2 cellular contexts compared by ENCODE assay signal in genomic region chr13:40384976-40385857, GRCh38.
TF ChIP-seq lines count a peak whose summit lies in the region.

No MANE protein-coding gene starts in this region.

TF ChIP-seq in GM23338, 12 proteins besides CTCF, POLR2A, EP300 and RAD21:
- TF ChIP-seq STAT1 (IDR thresholded peaks at IDR 0.05; ENCODE audit: unreplicated experiment) (no peak), JUNB (IDR thresholded peaks at IDR 0.05; ENCODE audit: unreplicated experiment) (no peak), CREB1 (CRISPR knock-in tag; IDR thresholded peaks at IDR 0.05; ENCODE audit: low read depth) (no peak), ZNF462 (CRISPR knock-in tag; IDR thresholded peaks at IDR 0.05) (no peak), EZH2phosphoT487 (IDR thresholded peaks at IDR 0.05; ENCODE audit: unreplicated experiment) (no peak), NANOG (IDR thresholded peaks at IDR 0.05; ENCODE audit: borderline replicate concordance) (no peak), ZNF114 (CRISPR knock-in tag; IDR thresholded peaks at IDR 0.05) (no peak), POLR2AphosphoS5 (IDR thresholded peaks at IDR 0.05; ENCODE audit: low read depth) (no peak), ZNF331 (CRISPR knock-in tag; IDR thresholded peaks at IDR 0.05; ENCODE audit: low read depth) (no peak), EZH2 (IDR thresholded peaks at IDR 0.05; ENCODE audit: low read depth, unreplicated experiment) (no peak)
- TF ChIP-seq, protein P1, sequence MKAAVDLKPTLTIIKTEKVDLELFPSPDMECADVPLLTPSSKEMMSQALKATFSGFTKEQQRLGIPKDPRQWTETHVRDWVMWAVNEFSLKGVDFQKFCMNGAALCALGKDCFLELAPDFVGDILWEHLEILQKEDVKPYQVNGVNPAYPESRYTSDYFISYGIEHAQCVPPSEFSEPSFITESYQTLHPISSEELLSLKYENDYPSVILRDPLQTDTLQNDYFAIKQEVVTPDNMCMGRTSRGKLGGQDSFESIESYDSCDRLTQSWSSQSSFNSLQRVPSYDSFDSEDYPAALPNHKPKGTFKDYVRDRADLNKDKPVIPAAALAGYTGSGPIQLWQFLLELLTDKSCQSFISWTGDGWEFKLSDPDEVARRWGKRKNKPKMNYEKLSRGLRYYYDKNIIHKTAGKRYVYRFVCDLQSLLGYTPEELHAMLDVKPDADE (IDR thresholded peaks at IDR 0.05) = no peak
- TF ChIP-seq, protein P2, sequence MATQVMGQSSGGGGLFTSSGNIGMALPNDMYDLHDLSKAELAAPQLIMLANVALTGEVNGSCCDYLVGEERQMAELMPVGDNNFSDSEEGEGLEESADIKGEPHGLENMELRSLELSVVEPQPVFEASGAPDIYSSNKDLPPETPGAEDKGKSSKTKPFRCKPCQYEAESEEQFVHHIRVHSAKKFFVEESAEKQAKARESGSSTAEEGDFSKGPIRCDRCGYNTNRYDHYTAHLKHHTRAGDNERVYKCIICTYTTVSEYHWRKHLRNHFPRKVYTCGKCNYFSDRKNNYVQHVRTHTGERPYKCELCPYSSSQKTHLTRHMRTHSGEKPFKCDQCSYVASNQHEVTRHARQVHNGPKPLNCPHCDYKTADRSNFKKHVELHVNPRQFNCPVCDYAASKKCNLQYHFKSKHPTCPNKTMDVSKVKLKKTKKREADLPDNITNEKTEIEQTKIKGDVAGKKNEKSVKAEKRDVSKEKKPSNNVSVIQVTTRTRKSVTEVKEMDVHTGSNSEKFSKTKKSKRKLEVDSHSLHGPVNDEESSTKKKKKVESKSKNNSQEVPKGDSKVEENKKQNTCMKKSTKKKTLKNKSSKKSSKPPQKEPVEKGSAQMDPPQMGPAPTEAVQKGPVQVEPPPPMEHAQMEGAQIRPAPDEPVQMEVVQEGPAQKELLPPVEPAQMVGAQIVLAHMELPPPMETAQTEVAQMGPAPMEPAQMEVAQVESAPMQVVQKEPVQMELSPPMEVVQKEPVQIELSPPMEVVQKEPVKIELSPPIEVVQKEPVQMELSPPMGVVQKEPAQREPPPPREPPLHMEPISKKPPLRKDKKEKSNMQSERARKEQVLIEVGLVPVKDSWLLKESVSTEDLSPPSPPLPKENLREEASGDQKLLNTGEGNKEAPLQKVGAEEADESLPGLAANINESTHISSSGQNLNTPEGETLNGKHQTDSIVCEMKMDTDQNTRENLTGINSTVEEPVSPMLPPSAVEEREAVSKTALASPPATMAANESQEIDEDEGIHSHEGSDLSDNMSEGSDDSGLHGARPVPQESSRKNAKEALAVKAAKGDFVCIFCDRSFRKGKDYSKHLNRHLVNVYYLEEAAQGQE (IDR thresholded peaks at IDR 0.05; ENCODE audit: unreplicated experiment) = no peak

TF ChIP-seq in H1, 55 proteins besides CTCF, POLR2A, EP300 and RAD21:
- no peak for TF ChIP-seq HDAC2 (IDR thresholded peaks at IDR 0.05; ENCODE audit: borderline replicate concordance in 1 of 2, low read depth in 2 of 2, low read length in 2 of 2)
- no peak for TF ChIP-seq TAF1 (IDR thresholded peaks at IDR 0.05; ENCODE audit: low read depth, low read length)
- TF ChIP-seq CTBP2 (IDR thresholded peaks at IDR 0.05; ENCODE audit: borderline replicate concordance, insufficient read depth, insufficient read length, low read length) = no peak
- no peak for TF ChIP-seq CHD2 (IDR thresholded peaks at IDR 0.05; ENCODE audit: low read length)
- no peak for TF ChIP-seq GTF2F1 (IDR thresholded peaks at IDR 0.05; ENCODE audit: borderline replicate concordance, low read depth, low read length)
- no peak for TF ChIP-seq CBX5 (IDR thresholded peaks at IDR 0.05; ENCODE audit: low read depth, low read length)
- TF ChIP-seq KDM1A (IDR thresholded peaks at IDR 0.05; ENCODE audit: borderline replicate concordance, low read length) = no peak
- TF ChIP-seq, protein P3, sequence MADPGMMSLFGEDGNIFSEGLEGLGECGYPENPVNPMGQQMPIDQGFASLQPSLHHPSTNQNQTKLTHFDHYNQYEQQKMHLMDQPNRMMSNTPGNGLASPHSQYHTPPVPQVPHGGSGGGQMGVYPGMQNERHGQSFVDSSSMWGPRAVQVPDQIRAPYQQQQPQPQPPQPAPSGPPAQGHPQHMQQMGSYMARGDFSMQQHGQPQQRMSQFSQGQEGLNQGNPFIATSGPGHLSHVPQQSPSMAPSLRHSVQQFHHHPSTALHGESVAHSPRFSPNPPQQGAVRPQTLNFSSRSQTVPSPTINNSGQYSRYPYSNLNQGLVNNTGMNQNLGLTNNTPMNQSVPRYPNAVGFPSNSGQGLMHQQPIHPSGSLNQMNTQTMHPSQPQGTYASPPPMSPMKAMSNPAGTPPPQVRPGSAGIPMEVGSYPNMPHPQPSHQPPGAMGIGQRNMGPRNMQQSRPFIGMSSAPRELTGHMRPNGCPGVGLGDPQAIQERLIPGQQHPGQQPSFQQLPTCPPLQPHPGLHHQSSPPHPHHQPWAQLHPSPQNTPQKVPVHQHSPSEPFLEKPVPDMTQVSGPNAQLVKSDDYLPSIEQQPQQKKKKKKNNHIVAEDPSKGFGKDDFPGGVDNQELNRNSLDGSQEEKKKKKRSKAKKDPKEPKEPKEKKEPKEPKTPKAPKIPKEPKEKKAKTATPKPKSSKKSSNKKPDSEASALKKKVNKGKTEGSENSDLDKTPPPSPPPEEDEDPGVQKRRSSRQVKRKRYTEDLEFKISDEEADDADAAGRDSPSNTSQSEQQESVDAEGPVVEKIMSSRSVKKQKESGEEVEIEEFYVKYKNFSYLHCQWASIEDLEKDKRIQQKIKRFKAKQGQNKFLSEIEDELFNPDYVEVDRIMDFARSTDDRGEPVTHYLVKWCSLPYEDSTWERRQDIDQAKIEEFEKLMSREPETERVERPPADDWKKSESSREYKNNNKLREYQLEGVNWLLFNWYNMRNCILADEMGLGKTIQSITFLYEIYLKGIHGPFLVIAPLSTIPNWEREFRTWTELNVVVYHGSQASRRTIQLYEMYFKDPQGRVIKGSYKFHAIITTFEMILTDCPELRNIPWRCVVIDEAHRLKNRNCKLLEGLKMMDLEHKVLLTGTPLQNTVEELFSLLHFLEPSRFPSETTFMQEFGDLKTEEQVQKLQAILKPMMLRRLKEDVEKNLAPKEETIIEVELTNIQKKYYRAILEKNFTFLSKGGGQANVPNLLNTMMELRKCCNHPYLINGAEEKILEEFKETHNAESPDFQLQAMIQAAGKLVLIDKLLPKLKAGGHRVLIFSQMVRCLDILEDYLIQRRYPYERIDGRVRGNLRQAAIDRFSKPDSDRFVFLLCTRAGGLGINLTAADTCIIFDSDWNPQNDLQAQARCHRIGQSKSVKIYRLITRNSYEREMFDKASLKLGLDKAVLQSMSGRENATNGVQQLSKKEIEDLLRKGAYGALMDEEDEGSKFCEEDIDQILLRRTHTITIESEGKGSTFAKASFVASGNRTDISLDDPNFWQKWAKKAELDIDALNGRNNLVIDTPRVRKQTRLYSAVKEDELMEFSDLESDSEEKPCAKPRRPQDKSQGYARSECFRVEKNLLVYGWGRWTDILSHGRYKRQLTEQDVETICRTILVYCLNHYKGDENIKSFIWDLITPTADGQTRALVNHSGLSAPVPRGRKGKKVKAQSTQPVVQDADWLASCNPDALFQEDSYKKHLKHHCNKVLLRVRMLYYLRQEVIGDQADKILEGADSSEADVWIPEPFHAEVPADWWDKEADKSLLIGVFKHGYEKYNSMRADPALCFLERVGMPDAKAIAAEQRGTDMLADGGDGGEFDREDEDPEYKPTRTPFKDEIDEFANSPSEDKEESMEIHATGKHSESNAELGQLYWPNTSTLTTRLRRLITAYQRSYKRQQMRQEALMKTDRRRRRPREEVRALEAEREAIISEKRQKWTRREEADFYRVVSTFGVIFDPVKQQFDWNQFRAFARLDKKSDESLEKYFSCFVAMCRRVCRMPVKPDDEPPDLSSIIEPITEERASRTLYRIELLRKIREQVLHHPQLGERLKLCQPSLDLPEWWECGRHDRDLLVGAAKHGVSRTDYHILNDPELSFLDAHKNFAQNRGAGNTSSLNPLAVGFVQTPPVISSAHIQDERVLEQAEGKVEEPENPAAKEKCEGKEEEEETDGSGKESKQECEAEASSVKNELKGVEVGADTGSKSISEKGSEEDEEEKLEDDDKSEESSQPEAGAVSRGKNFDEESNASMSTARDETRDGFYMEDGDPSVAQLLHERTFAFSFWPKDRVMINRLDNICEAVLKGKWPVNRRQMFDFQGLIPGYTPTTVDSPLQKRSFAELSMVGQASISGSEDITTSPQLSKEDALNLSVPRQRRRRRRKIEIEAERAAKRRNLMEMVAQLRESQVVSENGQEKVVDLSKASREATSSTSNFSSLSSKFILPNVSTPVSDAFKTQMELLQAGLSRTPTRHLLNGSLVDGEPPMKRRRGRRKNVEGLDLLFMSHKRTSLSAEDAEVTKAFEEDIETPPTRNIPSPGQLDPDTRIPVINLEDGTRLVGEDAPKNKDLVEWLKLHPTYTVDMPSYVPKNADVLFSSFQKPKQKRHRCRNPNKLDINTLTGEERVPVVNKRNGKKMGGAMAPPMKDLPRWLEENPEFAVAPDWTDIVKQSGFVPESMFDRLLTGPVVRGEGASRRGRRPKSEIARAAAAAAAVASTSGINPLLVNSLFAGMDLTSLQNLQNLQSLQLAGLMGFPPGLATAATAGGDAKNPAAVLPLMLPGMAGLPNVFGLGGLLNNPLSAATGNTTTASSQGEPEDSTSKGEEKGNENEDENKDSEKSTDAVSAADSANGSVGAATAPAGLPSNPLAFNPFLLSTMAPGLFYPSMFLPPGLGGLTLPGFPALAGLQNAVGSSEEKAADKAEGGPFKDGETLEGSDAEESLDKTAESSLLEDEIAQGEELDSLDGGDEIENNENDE (IDR thresholded peaks at IDR 0.05; ENCODE audit: insufficient replicate concordance, low read length) = no peak
- no peak for TF ChIP-seq POU5F1 (IDR thresholded peaks at IDR 0.05; ENCODE audit: low read depth, low read length)
- no peak for TF ChIP-seq SIN3A (conservative IDR thresholded peaks at IDR 0.05 in 1 of 2, IDR thresholded peaks at IDR 0.05 in 1 of 2; ENCODE audit: low read depth in 1 of 2, low read length in 2 of 2)
- no peak for TF ChIP-seq SIX5 (IDR thresholded peaks at IDR 0.05; ENCODE audit: low read depth, low read length)
- TF ChIP-seq MAFK (IDR thresholded peaks at IDR 0.05; ENCODE audit: low read depth, low read length) = no peak
- TF ChIP-seq RXRA (IDR thresholded peaks at IDR 0.05; ENCODE audit: insufficient read depth, low read depth, low read length) = no peak
- TF ChIP-seq SIRT6 (IDR thresholded peaks at IDR 0.05; ENCODE audit: low read length) = no peak
- no peak for TF ChIP-seq CEBPB (IDR thresholded peaks at IDR 0.05; ENCODE audit: low read depth, low read length)
- TF ChIP-seq NRF1 (IDR thresholded peaks at IDR 0.05; ENCODE audit: low read depth, low read length) = no peak
